Comparison of ENCODE assay signal across 11 cellular contexts in the genomic region with DNA sequence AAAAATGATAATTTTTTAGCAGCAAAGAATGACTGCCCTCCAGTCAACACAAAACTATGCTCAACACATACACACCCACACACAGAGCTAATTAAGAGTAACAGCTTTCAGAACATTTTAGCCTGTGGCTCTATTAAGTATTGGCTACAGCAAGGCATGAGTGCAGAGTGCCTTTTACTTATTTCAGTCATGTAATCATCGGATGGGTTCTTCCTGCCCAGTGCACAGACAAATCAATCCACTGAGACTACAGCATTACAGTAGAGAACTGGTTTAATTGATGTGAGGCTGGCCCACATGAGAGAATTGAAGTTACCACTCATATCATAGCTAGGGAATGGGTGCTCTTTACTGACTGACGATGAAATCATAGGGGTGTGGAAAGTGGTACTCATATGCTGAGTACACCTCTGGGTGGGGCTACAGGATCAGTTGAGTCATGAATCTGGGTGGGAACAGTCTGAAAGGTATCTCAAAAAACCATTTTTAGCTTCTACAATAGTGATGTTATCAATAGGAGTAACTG.
DNase-seq lines count a peak whose midpoint lies in the region; ATAC-seq and TF ChIP-seq lines count a peak whose summit lies in the region.
"Had no signal": no experiment of that assay in that cellular context is flagged by ENCODE, and none has a peak within 500 bp of the region (broad histone marks: within the 10 kb centered on the region; RNA-seq: fewer than 3 reads in every experiment).

No MANE protein-coding gene starts in this region.

- no peaks in the 10 kb centered on the region for H4K20me1 ChIP-seq in OCI-LY1 (ENCODE audit: insufficient read depth, low read length)

- H3K9me2 ChIP-seq in OCI-LY1 (ENCODE audit: low read depth, low read length), result no peaks in the 10 kb centered on the region

- H3K9ac ChIP-seq in OCI-LY1 (ENCODE audit: low read length), result no peak overlapping the region

- no peaks in the 10 kb centered on the region for H3K36me3 ChIP-seq in OCI-LY1 (ENCODE audit: insufficient read depth, low read length)
- no peaks in the 10 kb centered on the region for H3K36me3 ChIP-seq in tibial nerve
- H3K36me3 ChIP-seq in CD8-positive, alpha-beta memory T cell (ENCODE audit: insufficient read depth, low read length), result no peaks in the 10 kb centered on the region

- no peak overlapping the region for H3K27ac ChIP-seq in OCI-LY1 (ENCODE audit: low read depth, low read length, poor library complexity, severe bottlenecking)
- H3K27ac ChIP-seq in tibial nerve, result no peak overlapping the region
- no peak overlapping the region for H3K27ac ChIP-seq in CD8-positive, alpha-beta memory T cell (ENCODE audit: low read depth, low read length)

- peak; percentile 7; the same call in 1 of the 2 replicates for TF ChIP-seq CTCF in OCI-LY1 (IDR thresholded peaks at IDR 0.05; ENCODE audit: low read length)
- no peak for TF ChIP-seq CTCF in tibial nerve (IDR thresholded peaks at IDR 0.05)

- peaks cover 0 to 8% (median 1%) of the 10 kb centered on the region in 3 donors for H3K36me3 Mint-ChIP-seq in CD8-positive, alpha-beta memory T cell

- H3K4me3 ChIP-seq in OCI-LY1 (ENCODE audit: low read depth, low read length, poor library complexity, severe bottlenecking), result no peak overlapping the region
- H3K4me3 ChIP-seq in tibial nerve, result no peak overlapping the region
- H3K4me3 ChIP-seq in CD8-positive, alpha-beta memory T cell (ENCODE audit: low read length), result no peak overlapping the region

- no peaks in the 10 kb centered on the region for H3K4me1 ChIP-seq in OCI-LY1 (ENCODE audit: insufficient read depth, low read length, severe bottlenecking)
- H3K4me1 ChIP-seq in tibial nerve, result no peaks in the 10 kb centered on the region
- H3K4me1 ChIP-seq in CD8-positive, alpha-beta memory T cell (ENCODE audit: insufficient read depth, low read length), result no peaks in the 10 kb centered on the region

- no peak for TF ChIP-seq POLR2A in tibial nerve (IDR thresholded peaks at IDR 0.05)

- no peak for TF ChIP-seq EP300 in tibial nerve (IDR thresholded peaks at IDR 0.05)

- ATAC-seq in GM19463 (IDR thresholded peaks at IDR 0.05; ENCODE audit: unreplicated experiment), result peak; percentile 47
- peak; percentile 99 for ATAC-seq in esophagus mucosa
- no peak for ATAC-seq in left cardiac atrium

- CTCF ChIA-PET in CD8-positive, alpha-beta memory T cell (lab: Charles Lee), result no interaction called here

- no peaks in the 10 kb centered on the region for H3K79me2 ChIP-seq in OCI-LY1 (ENCODE audit: insufficient read depth, low read length)

- H3K9me3 ChIP-seq in OCI-LY1 (ENCODE audit: low read length) (no peaks in the 10 kb centered on the region), tibial nerve (no peaks in the 10 kb centered on the region)
- no peaks in the 10 kb centered on the region for H3K9me3 ChIP-seq in CD8-positive, alpha-beta memory T cell (ENCODE audit: low read length)

- H3K9me3 Mint-ChIP-seq in CD8-positive, alpha-beta memory T cell, result peaks cover 0 to 6% (median 4%) of the 10 kb centered on the region in 5 donors
- H3K9me3 Mint-ChIP-seq: activated naive CD4-positive, alpha-beta T cell treated with anti-CD3 and anti-CD28 coated beads, Interleukin-2, amount 50 U/mL, for 24 hours had no signal

- H3K27me3 ChIP-seq in OCI-LY1 (ENCODE audit: insufficient read depth, low read length), result no peaks in the 10 kb centered on the region
- no peaks in the 10 kb centered on the region for H3K27me3 ChIP-seq in tibial nerve
- H3K27me3 ChIP-seq in CD8-positive, alpha-beta memory T cell (ENCODE audit: insufficient read depth, low read length, poor library complexity, severe bottlenecking), result no peaks in the 10 kb centered on the region

- no peak overlapping the region for H3K4me2 ChIP-seq in OCI-LY1 (ENCODE audit: low read length)

- POLR2A ChIA-PET in CD8-positive, alpha-beta memory T cell (lab: Charles Lee), result no interaction called here

- H3K27me3 Mint-ChIP-seq in CD8-positive, alpha-beta memory T cell, result no peaks in the 10 kb centered on the region
- H3K27me3 Mint-ChIP-seq: activated B cell treated with CpG ODN at 0.5 μM for 24 hours; activated naive CD4-positive, alpha-beta T cell treated with anti-CD3 and anti-CD28 coated beads, Interleukin-2, amount 50 U/mL, for 24 hours had no signal

- H3K4me1 Mint-ChIP-seq in CD8-positive, alpha-beta memory T cell, result no peaks in the 10 kb centered on the region
- H3K4me1 Mint-ChIP-seq: activated B cell treated with CpG ODN at 0.5 μM for 24 hours; activated naive CD4-positive, alpha-beta T cell treated with anti-CD3 and anti-CD28 coated beads, Interleukin-2, amount 50 U/mL, for 24 hours had no signal

- H3K4me3 Mint-ChIP-seq in CD8-positive, alpha-beta memory T cell, result no peak overlapping the region
- H3K4me3 Mint-ChIP-seq: activated B cell treated with CpG ODN at 0.5 μM for 24 hours; activated naive CD4-positive, alpha-beta T cell treated with anti-CD3 and anti-CD28 coated beads, Interleukin-2, amount 50 U/mL, for 24 hours had no signal

- intact Hi-C loops in left cardiac atrium (cut with DNase I), result no loop called here

- no peak overlapping the region for H2AFZ ChIP-seq in OCI-LY1 (ENCODE audit: low read length)

- no peak overlapping the region for H3K27ac Mint-ChIP-seq in CD8-positive, alpha-beta memory T cell
- H3K27ac Mint-ChIP-seq: activated B cell treated with CpG ODN at 0.5 μM for 24 hours; activated naive CD4-positive, alpha-beta T cell treated with anti-CD3 and anti-CD28 coated beads, Interleukin-2, amount 50 U/mL, for 24 hours had no signal

- DNase-seq in Caki2 (ENCODE audit: low read depth), result peak; percentile 8
- no peak for DNase-seq in tibial nerve (ENCODE audit: low spot score in 2 of 2)
- DNase-seq in CD8-positive, alpha-beta memory T cell, result no peak
- no peak for DNase-seq in NCI-H146 treated with DMSO at 0.1 percent for 48 hours (lab: John Stamatoyannopoulos, UW; ENCODE audit: unreplicated experiment)
- DNase-seq in left cardiac atrium, result no peak
- DNase-seq: activated B cell treated with CpG ODN at 0.5 μM for 24 hours; stimulated activated CD8-positive, alpha-beta memory T cell treated with anti-CD3 and anti-CD28 coated beads, Interleukin-4, amount 100 ng/mL, for 48 hours had no signal

- in situ Hi-C loops in Caki2 (cut with HindIII; ENCODE audit: low pct_unique_long_range_greater_than_20kb, low sequenced_read_pairs), result no loop called here

- H3F3A ChIP-seq in OCI-LY1 (ENCODE audit: insufficient read depth, low read length), result no peaks in the 10 kb centered on the region

- WGBS in tibial nerve, 2 donors, result 77 to 90% methylated on average over 2 of the region's 2 CpGs

Comparison
In these comparisons a context has a peak if more than half of its experiments do, and no peak if none do; other contexts are left out.
1. ATAC-seq: peak in GM19463 (single experiment) and esophagus mucosa (single experiment); none in left cardiac atrium (0 of 2).